ENCODE assay signal across 9 cellular contexts in genomic region chr5:134245101-134245604, GRCh38. TPM values are rescaled to one million over a fixed set of nuclear protein-coding genes. Genes with fewer than 3 reads are reported as not detected.
A peak's percentile ranks its signal among the peaks of the same experiment; 100 is the strongest.
DNase-seq lines count a peak whose midpoint lies in the region; ATAC-seq and TF ChIP-seq lines count a peak whose summit lies in the region.
"Had no signal": no experiment of that assay in that cellular context is flagged by ENCODE, and none has a peak within 500 bp of the region (broad histone marks: within the 10 kb centered on the region; RNA-seq: fewer than 3 reads in every experiment).

No MANE protein-coding gene starts in this region.

- H3K27me3 Mint-ChIP-seq in effector memory CD8-positive, alpha-beta T cell, result peaks cover 10 to 12% of the 10 kb centered on the region in 2 donors

- no peak overlapping the region for H2AK5ac ChIP-seq in neuronal stem cell (ENCODE audit: low read depth, low read length)

- peaks cover 0 to 3% of the 10 kb centered on the region in 2 donors for H3K4me1 Mint-ChIP-seq in effector memory CD8-positive, alpha-beta T cell (ENCODE audit: low read depth in 2 of 2)

- H4K91ac ChIP-seq in neuronal stem cell (ENCODE audit: low read depth, low read length, poor library complexity), result no peak overlapping the region

- no peaks in the 10 kb centered on the region for H3K9me3 Mint-ChIP-seq in effector memory CD8-positive, alpha-beta T cell

- H3K36me3 ChIP-seq in neuronal stem cell (replicated peaks in 1 of 2; ENCODE audit: control insufficient read depth in 2 of 2, insufficient read depth in 2 of 2, low read length in 2 of 2) (no peaks in the 10 kb centered on the region), gastroesophageal sphincter (no peaks in the 10 kb centered on the region)

- H3K4me3 ChIP-seq in neuronal stem cell (ENCODE audit: low read length in 2 of 2), result no peak overlapping the region
- H3K4me3 ChIP-seq in gastroesophageal sphincter, result no peak overlapping the region

- H3K4ac ChIP-seq in neuronal stem cell (ENCODE audit: low read length), result no peak overlapping the region

- H3K4me1 ChIP-seq in neuronal stem cell (ENCODE audit: control insufficient read depth in 2 of 2, insufficient read depth in 1 of 2, low read depth in 1 of 2, low read length in 2 of 2) (peaks cover 2 to 4% of the 10 kb centered on the region in 2 donors), gastroesophageal sphincter (peaks cover 0 to 25% (median 0%) of the 10 kb centered on the region in 3 donors)

- no peaks in the 10 kb centered on the region for H3K36me3 Mint-ChIP-seq in effector memory CD8-positive, alpha-beta T cell (ENCODE audit: insufficient read depth)

- no peak overlapping the region for H4K8ac ChIP-seq in neuronal stem cell (ENCODE audit: low read depth, low read length)

- H3K27me3 ChIP-seq in neuronal stem cell (ENCODE audit: control insufficient read depth in 3 of 3, insufficient read depth in 3 of 3, low read depth in 1 of 3, low read length in 3 of 3) (peaks cover 0 to 5% (median 0%) of the 10 kb centered on the region in 3 experiments), gastroesophageal sphincter (no peaks in the 10 kb centered on the region)

- H3K9me3 ChIP-seq in neuronal stem cell (replicated peaks in 1 of 2; ENCODE audit: control insufficient read depth in 2 of 2, insufficient read depth in 1 of 2, low read depth in 1 of 2, low read length in 2 of 2) (no peaks in the 10 kb centered on the region), gastroesophageal sphincter (no peaks in the 10 kb centered on the region)

- no peak for TF ChIP-seq EP300 in gastroesophageal sphincter (IDR thresholded peaks at IDR 0.05)

- no peak overlapping the region for H2BK5ac ChIP-seq in neuronal stem cell (ENCODE audit: low read length)

- H2BK120ac ChIP-seq in neuronal stem cell (ENCODE audit: low read depth, low read length), result no peak overlapping the region

- H3K27ac ChIP-seq in RWPE1, result peak overlapping the region; percentile 84
- H3K27ac ChIP-seq in neuronal stem cell (replicated peaks; ENCODE audit: low read length), result no peak overlapping the region
- peak overlapping the region in 1 of 4 donors; percentile 9 for H3K27ac ChIP-seq in gastroesophageal sphincter

- peak overlapping the region; percentile 65 for H2AFZ ChIP-seq in neuronal stem cell (ENCODE audit: low read length)

- H3K14ac ChIP-seq in neuronal stem cell (ENCODE audit: low read length), result no peak overlapping the region

- no peak overlapping the region for H2BK15ac ChIP-seq in neuronal stem cell (ENCODE audit: low read length)

- TF ChIP-seq CTCF in RWPE1 (conservative IDR thresholded peaks at IDR 0.05; ENCODE audit: low read depth) (no peak), gastroesophageal sphincter (IDR thresholded peaks at IDR 0.05) (no peak)

- POLR2A ChIA-PET in RWPE1 (lab: Yijun Ruan, JAX; ENCODE audit: low non-redundant PET), result no interaction called here

- H3K4me2 ChIP-seq in neuronal stem cell (ENCODE audit: insufficient read depth, low read length, poor library complexity, severe bottlenecking), result no peak overlapping the region

- WGBS in neuronal stem cell (ENCODE audit: extremely low coverage in 2 of 2, insufficient read length in 2 of 2, insufficient replicate concordance in 1 of 2), 2 donors, result no CpG with 5 or more reads among the region's 8 CpGs
- WGBS in gastroesophageal sphincter (ENCODE audit: low coverage in 1 of 2), 2 donors, result 18 to 25% methylated on average over 4 to 6 of the region's 8 CpGs

- no peak overlapping the region for H2BK12ac ChIP-seq in neuronal stem cell (ENCODE audit: low read length)

- no peak for TF ChIP-seq POLR2A in gastroesophageal sphincter (IDR thresholded peaks at IDR 0.05)

- H3K9ac ChIP-seq in neuronal stem cell (ENCODE audit: low read depth, low read length, poor library complexity), result no peak overlapping the region

- no peak overlapping the region for H3K4me3 Mint-ChIP-seq in effector memory CD8-positive, alpha-beta T cell

- ATAC-seq in effector memory CD8-positive, alpha-beta T cell (replicated peaks), result no peak
- no peak for ATAC-seq in HG03439 (IDR thresholded peaks at IDR 0.05; ENCODE audit: unreplicated experiment)
- ATAC-seq in gastroesophageal sphincter, result no peak

- DNase-seq in DMS53 (lab: John Stamatoyannopoulos, UW) (peak; percentile 92), RWPE1 (ENCODE audit: low spot score) (peak; percentile 89), fibroblast of gingiva (ENCODE audit: low read depth) (peak; percentile 26), neuronal stem cell (ENCODE audit: low spot score) (no peak), midbrain (lab: John Stamatoyannopoulos, UW) (no peak)
- no peak for DNase-seq in effector memory CD8-positive, alpha-beta T cell
- DNase-seq: DMS153 had no signal

- no peak overlapping the region for H3K23ac ChIP-seq in neuronal stem cell (ENCODE audit: low read depth, low read length, poor library complexity)

- no peak overlapping the region for H3K18ac ChIP-seq in neuronal stem cell (ENCODE audit: low read length)

- CTCF ChIA-PET in RWPE1 (lab: Yijun Ruan, JAX), result interaction anchor here (1.1 to 2.3 kb wide), 3 partner anchors 19 to 44 kb away, joined by 3 to 8 read pairs (median 4); partner anchors contain the start of gene PPP2CA

- no peaks in the 10 kb centered on the region for H3K79me1 ChIP-seq in neuronal stem cell (ENCODE audit: low read depth, low read length)

- no peak overlapping the region for H3K27ac Mint-ChIP-seq in effector memory CD8-positive, alpha-beta T cell

RNA-seq across cellular contexts. Expression of gene PPP2CA, which starts 19.3 kb away (rescaled TPM):
- 63.9 TPM for polyA plus RNA-seq in neuronal stem cell (2013, experiment 1 of 2)
- 61.4 TPM for polyA plus RNA-seq in neuronal stem cell (2013, experiment 2 of 2)
- 100 to 1,000 TPM; 116 to 212 (median 129) TPM for total RNA-seq in gastroesophageal sphincter

Comparison
In these comparisons a context has a peak if more than half of its experiments do, and no peak if none do; other contexts are left out.
1. DNase-seq: peak in DMS53 (single experiment), RWPE1 (single experiment) and fibroblast of gingiva (single experiment); none in neuronal stem cell (single experiment), effector memory CD8-positive, alpha-beta T cell (0 of 3) and midbrain (single experiment).